Comparison of ENCODE assay signal across 5 cellular contexts in genomic region chr12:8221375-8221774, GRCh38. TPM values are rescaled to one million over a fixed set of nuclear protein-coding genes. Genes with fewer than 3 reads are reported as not detected.
"Had no signal": no experiment of that assay in that cellular context is flagged by ENCODE, and none has a peak within 500 bp of the region (broad histone marks: within the 10 kb centered on the region; RNA-seq: fewer than 3 reads in every experiment).

No MANE protein-coding gene starts in this region.

RNA-seq across cellular contexts. Expression of gene FAM90A1, which starts 6.0 kb away (rescaled TPM):
- total RNA-seq: chondrocyte, gastroesophageal sphincter, liver, sciatic nerve, vagina had no signal
- polyA plus RNA-seq: liver had no signal
